In genomic region chr3:171088984-171089754, GRCh38 we compare ENCODE assay signal across 9 cellular contexts.
A peak's percentile ranks its signal among the peaks of the same experiment; 100 is the strongest.
DNase-seq lines count a peak whose midpoint lies in the region; ATAC-seq and TF ChIP-seq lines count a peak whose summit lies in the region.
"Had no signal": no experiment of that assay in that cellular context is flagged by ENCODE, and none has a peak within 500 bp of the region (broad histone marks: within the 10 kb centered on the region; RNA-seq: fewer than 3 reads in every experiment).

No MANE protein-coding gene starts in this region.

- TF ChIP-seq CTCF in mucosa of descending colon (IDR thresholded peaks at IDR 0.05) (no peak), endothelial cell (IDR thresholded peaks at IDR 0.05; ENCODE audit: unreplicated experiment) (no peak)

- no peak overlapping the region for H3K4me3 Mint-ChIP-seq in endothelial cell (ENCODE audit: unreplicated experiment)
- H3K4me3 Mint-ChIP-seq: stimulated activated naive CD8-positive, alpha-beta T cell treated with anti-CD3 and anti-CD28 coated beads, Interleukin-15, Interleukin-2, amounts not matched to agents 100 ng/mL and 50 ng/mL, for 24 hours had no signal

- H3K36me3 Mint-ChIP-seq in endothelial cell (ENCODE audit: low read depth, unreplicated experiment), result peaks cover 32% of the 10 kb centered on the region

- intact Hi-C loops in mucosa of descending colon (cut with DNase I, micrococcal nuclease), result no loop called here

- ATAC-seq in mucosa of descending colon (peak; percentile 33), HG02678 (IDR thresholded peaks at IDR 0.05; ENCODE audit: unreplicated experiment) (no peak), GM18867 (IDR thresholded peaks at IDR 0.05; ENCODE audit: unreplicated experiment) (no peak)

- H3K27ac Mint-ChIP-seq in endothelial cell (ENCODE audit: unreplicated experiment), result no peak overlapping the region

- no peaks in the 10 kb centered on the region for H3K36me3 ChIP-seq in mucosa of descending colon (ENCODE audit: low read depth)

- no peaks in the 10 kb centered on the region for H3K9me3 ChIP-seq in mucosa of descending colon

- no peaks in the 10 kb centered on the region for H3K4me1 Mint-ChIP-seq in endothelial cell (ENCODE audit: unreplicated experiment)

- H3K4me1 ChIP-seq in mucosa of descending colon (ENCODE audit: low read depth), result no peaks in the 10 kb centered on the region

- DNase-seq in DMS53 treated with DMSO at 0.1 percent for 48 hours (lab: John Stamatoyannopoulos, UW; ENCODE audit: unreplicated experiment) (peak; percentile 18), NCI-H187 treated with DMSO at 0.1 percent for 48 hours (lab: John Stamatoyannopoulos, UW) (peak; percentile 76), dedifferentiated amniotic fluid mesenchymal stem cell (ENCODE audit: extremely low spot score) (peak; percentile 54), mucosa of descending colon (no peak), endothelial cell (ENCODE audit: low spot score) (no peak), NCI-H128 (lab: John Stamatoyannopoulos, UW; ENCODE audit: unreplicated experiment) (no peak)

- no peak overlapping the region for H3K4me3 ChIP-seq in mucosa of descending colon

- no peaks in the 10 kb centered on the region for H3K9me3 Mint-ChIP-seq in endothelial cell (ENCODE audit: unreplicated experiment)
- H3K9me3 Mint-ChIP-seq: stimulated activated naive CD8-positive, alpha-beta T cell treated with anti-CD3 and anti-CD28 coated beads, Interleukin-15, Interleukin-2, amounts not matched to agents 100 ng/mL and 50 ng/mL, for 24 hours had no signal

- peaks cover 2% of the 10 kb centered on the region for H3K27me3 Mint-ChIP-seq in endothelial cell (ENCODE audit: unreplicated experiment)
- H3K27me3 Mint-ChIP-seq: stimulated activated naive CD8-positive, alpha-beta T cell treated with anti-CD3 and anti-CD28 coated beads, Interleukin-15, Interleukin-2, amounts not matched to agents 100 ng/mL and 50 ng/mL, for 24 hours had no signal

Comparison
In these comparisons a context has a peak if more than half of its experiments do, and no peak if none do; other contexts are left out.
1. DNase-seq: peak in DMS53 treated with DMSO at 0.1 percent for 48 hours (single experiment), NCI-H187 treated with DMSO at 0.1 percent for 48 hours (single experiment) and dedifferentiated amniotic fluid mesenchymal stem cell (single experiment); none in mucosa of descending colon (0 of 3), endothelial cell (single experiment) and NCI-H128 (single experiment).